Comparison of ENCODE assay signal across 11 cellular contexts in the genomic region with DNA sequence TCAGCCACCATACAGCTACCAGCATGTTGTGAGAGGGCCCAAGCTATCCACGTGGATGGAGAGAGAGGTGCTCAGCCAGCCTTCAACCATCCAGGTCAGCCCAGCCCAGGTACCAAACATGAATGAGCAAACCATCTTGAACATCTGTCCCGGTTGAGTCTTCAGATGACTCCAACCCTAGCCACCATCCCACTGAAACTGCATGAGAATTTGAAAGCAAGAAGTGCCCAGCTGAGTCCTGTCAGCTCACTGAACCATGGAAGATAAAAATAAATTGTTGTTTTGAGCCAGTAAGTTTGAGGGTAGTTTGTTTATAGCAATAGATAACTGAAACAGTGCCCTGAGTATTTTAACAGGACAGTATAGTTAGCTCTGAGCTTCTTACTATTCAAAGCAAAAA.
A peak's percentile ranks its signal among the peaks of the same experiment; 100 is the strongest.
DNase-seq lines count a peak whose midpoint lies in the region; ATAC-seq lines count a peak whose summit lies in the region.
"Had no signal": no experiment of that assay in that cellular context is flagged by ENCODE, and none has a peak within 500 bp of the region (broad histone marks: within the 10 kb centered on the region; RNA-seq: fewer than 3 reads in every experiment).

No MANE protein-coding gene starts in this region.

- peak; percentile 56 for ATAC-seq in GM18502 (IDR thresholded peaks at IDR 0.05; ENCODE audit: poor library complexity, unreplicated experiment)
- peak; percentile 31 for ATAC-seq in GM19467 (IDR thresholded peaks at IDR 0.05; ENCODE audit: unreplicated experiment)
- ATAC-seq in HG02763 (IDR thresholded peaks at IDR 0.05; ENCODE audit: unreplicated experiment) = peak; percentile 51
- ATAC-seq: activated CD8-positive, alpha-beta memory T cell treated with anti-CD3 and anti-CD28 coated beads, Interleukin-2, amount 10 ng/mL, durations not matched to agents 7 days and 5 days had no signal

- DNase-seq in NAMALWA (ENCODE audit: low spot score) (peak; percentile 74), medulla oblongata (ENCODE audit: extremely low spot score) (no peak), NCI-H774 (lab: John Stamatoyannopoulos, UW) (no peak), UCSD-AML1 (lab: John Stamatoyannopoulos, UW; ENCODE audit: unreplicated experiment) (no peak), cortex of kidney (lab: John Stamatoyannopoulos, UW) (no peak)
- DNase-seq: activated CD8-positive, alpha-beta memory T cell treated with anti-CD3 and anti-CD28 coated beads, Interleukin-2, amount 10 ng/mL, durations not matched to agents 7 days and 5 days; foreskin fibroblast; SJCRH30 had no signal
